Comparison of ENCODE assay signal across 8 cellular contexts in the genomic region with DNA sequence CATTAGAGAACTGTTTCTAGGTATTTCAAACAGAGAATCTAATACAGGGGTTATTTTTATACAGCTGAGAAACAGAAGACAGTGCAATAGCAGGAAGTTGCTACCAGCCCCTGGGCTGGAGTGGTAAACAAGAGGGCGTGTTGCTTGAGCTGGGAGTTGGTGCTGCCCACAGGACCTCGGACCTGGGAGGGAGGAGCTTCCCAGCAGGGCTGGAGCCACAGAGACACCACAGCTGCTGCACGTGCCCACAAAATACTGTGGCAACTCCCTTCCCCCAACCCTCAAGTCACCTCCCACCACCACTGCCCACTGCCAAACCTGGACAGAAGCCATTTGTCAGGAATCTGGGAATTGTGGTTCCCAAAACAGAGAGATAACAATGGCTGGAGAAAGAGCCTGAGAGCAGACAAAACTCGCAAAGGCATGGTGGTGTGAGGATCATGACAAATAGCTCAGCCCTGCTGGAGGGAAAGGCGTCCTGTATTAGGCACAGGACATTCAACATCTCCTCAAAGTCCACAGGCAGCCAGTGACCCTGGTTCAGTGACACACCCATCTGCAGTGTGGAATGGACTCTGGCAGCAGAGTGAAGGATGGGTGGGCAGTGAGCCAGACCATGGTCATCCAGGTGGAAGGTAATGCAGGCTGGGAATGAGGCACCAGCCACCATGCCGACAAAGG. TPM values are rescaled to one million over a fixed set of nuclear protein-coding genes. Genes with fewer than 3 reads are reported as not detected.
DNase-seq lines count a peak whose midpoint lies in the region; ATAC-seq and TF ChIP-seq lines count a peak whose summit lies in the region.

No MANE protein-coding gene starts in this region.

- no peaks in the 10 kb centered on the region for H3K9me3 Mint-ChIP-seq in natural killer cell

- H3K4me1 Mint-ChIP-seq in natural killer cell, result peaks cover 20 to 35% of the 10 kb centered on the region in 2 donors

- H3K27me3 Mint-ChIP-seq in natural killer cell (ENCODE audit: low read depth in 2 of 2), result peaks cover 4 to 5% of the 10 kb centered on the region in 2 donors

- no peak for TF ChIP-seq POLR2A in GM18505 (IDR thresholded peaks at IDR 0.05; ENCODE audit: borderline replicate concordance, extremely low read depth, insufficient read depth, insufficient read length)

- peak overlapping the region; percentile 65 for H3K4me3 Mint-ChIP-seq in natural killer cell

- ATAC-seq in HG02678 (IDR thresholded peaks at IDR 0.05; ENCODE audit: unreplicated experiment) (peak; percentile 54), natural killer cell (peak; percentile 61 to 77 (median 74)), GM21360 (IDR thresholded peaks at IDR 0.05; ENCODE audit: unreplicated experiment) (no peak), GM18505 (IDR thresholded peaks at IDR 0.05; ENCODE audit: unreplicated experiment) (no peak)

- H3K27ac Mint-ChIP-seq in natural killer cell, result peak overlapping the region; percentile 30 to 83

- no peaks in the 10 kb centered on the region for H3K36me3 Mint-ChIP-seq in natural killer cell

- intact Hi-C loops in natural killer cell (cut with micrococcal nuclease), result no loop called here

- peak; percentile 20 for DNase-seq in GF-D8 (lab: John Stamatoyannopoulos, UW)
- DNase-seq in astrocyte of the hippocampus (ENCODE audit: low read depth, low spot score), result peak; percentile 67
- DNase-seq in natural killer cell, result no peak
- no peak for DNase-seq in AG20443 (ENCODE audit: low spot score)
- DNase-seq in SK-N-DZ (ENCODE audit: low spot score), result no peak

- TF ChIP-seq CTCF in natural killer cell (IDR thresholded peaks at IDR 0.05), result no peak

RNA-seq across cellular contexts. Expression of a gene that starts 57.2 kb away (rescaled TPM):
- 100 to 1,000 TPM; 108 to 141 (median 141) TPM for total RNA-seq in natural killer cell
- polyA plus RNA-seq in SK-N-DZ (2014; cell fraction: cytosol; rRNA removed), result 5.3 and 7.5 TPM in 2 replicates
- polyA plus RNA-seq in SK-N-DZ (2014; cell fraction: nucleus; rRNA removed), result 5.2 and 6.0 TPM in 2 replicates

Comparison
In these comparisons a context has a peak if more than half of its experiments do, and no peak if none do; other contexts are left out.
1. DNase-seq: peak in GF-D8 (single experiment) and astrocyte of the hippocampus (single experiment); none in natural killer cell (single experiment), AG20443 (single experiment) and SK-N-DZ (single experiment).
2. ATAC-seq: peak in HG02678 (single experiment) and natural killer cell (3 of 3); none in GM21360 (single experiment) and GM18505 (single experiment).